27 cellular contexts compared by ENCODE assay signal in the genomic region with DNA sequence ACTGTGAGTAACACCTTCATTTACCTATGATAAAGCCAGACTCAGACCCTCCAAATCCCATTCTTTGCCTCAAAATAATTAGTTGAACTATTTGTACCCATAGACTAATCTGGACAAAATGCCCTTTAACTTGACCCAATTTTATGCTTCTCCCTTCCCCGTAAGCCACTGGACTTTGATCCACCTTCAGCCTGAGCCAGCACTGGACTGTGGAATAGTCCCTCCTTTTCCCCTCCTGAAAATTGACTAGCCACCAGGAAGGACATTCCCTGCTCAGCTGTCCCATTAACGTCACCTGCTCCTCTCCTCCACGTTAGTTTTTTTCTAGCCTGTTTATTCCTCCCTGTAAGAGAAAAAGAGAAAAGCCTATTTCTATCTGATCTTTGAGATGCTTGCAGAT. TPM values are rescaled to one million over a fixed set of nuclear protein-coding genes. Genes with fewer than 3 reads are reported as not detected.
"Had no signal": no experiment of that assay in that cellular context is flagged by ENCODE, and none has a peak within 500 bp of the region (broad histone marks: within the 10 kb centered on the region; RNA-seq: fewer than 3 reads in every experiment).

No MANE protein-coding gene starts in this region.

- H3K4me1 ChIP-seq: SJSA1 had no signal

- ATAC-seq: Panc1, PC-3 had no signal

- H3K27me3 ChIP-seq: MG63, SJSA1 had no signal

- DNase-seq: IMR-90, Karpas-422, KG1, MG63, NCI-H1092, NCI-H1105 treated with DMSO at 0.1 percent for 48 hours, NCI-H1417 treated with DMSO at 0.1 percent for 48 hours, NCI-H146, NCI-H1694 treated with DMSO at 0.1 percent for 48 hours, NCI-H1930, NCI-H2081, NCI-H2107, NCI-H2171, NCI-H226, NCI-H446, NCI-H510A, NCI-H524 treated with DMSO at 0.1 percent for 48 hours, NCI-H69, NCI-H774, PC-3, SHP77 had no signal

- H3K4me3 ChIP-seq: MG63, SJSA1, SK-N-MC had no signal

- H3K27ac ChIP-seq: RWPE1, SJSA1, SK-N-MC had no signal

- H3K9me3 ChIP-seq: MG63, SJSA1 had no signal

RNA-seq across cellular contexts. Expression of gene C12orf71, which starts 49.7 kb away (rescaled TPM):
- total RNA-seq: HT-29, IMR-90, OCI-LY7, PC-3, SJSA1 had no signal
- polyA plus RNA-seq: IMR-90 had no signal
